11 cellular contexts compared by ENCODE assay signal in the genomic region with DNA sequence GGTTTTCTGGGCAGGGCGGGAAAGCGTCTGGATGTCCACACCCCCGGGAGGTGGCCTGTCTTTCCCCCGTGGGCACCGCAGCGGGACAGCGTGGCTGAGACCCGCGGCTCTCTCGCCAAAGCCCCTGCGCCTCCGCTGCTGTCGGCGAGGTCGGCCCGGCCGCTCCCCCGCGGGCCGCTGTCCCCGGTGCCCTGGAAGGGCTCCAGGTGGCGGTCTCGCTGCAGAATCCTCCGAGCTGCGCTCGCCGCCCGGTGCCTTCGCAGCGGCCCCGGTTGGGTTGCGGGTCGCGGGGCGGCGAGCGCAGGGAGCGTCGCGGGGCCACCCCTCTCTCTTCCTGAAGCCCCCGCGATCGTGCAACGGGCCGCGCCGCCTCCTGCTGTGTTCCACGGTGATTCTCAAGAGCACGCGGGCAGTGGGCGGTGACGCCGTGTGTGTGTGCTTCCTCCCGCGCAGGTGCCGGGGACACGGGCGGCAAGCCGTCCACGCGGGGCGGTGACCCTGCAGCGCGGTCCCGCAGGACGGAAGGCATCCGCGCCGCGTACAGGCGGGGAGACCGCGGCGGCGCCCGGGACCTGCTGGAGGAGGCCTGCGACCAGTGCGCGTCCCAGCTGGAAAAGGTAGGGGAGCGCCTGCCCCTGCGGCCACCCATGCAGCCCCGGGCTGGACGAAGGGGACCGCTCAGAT. TPM values are rescaled to one million over a fixed set of nuclear protein-coding genes. Genes with fewer than 3 reads are reported as not detected.
DNase-seq lines count a peak whose midpoint lies in the region; ATAC-seq and TF ChIP-seq lines count a peak whose summit lies in the region.
"Had no signal": no experiment of that assay in that cellular context is flagged by ENCODE, and none has a peak within 500 bp of the region (broad histone marks: within the 10 kb centered on the region; RNA-seq: fewer than 3 reads in every experiment).

No MANE protein-coding gene starts in this region.

- no peaks in the 10 kb centered on the region for H3K9me3 ChIP-seq in adipocyte (ENCODE audit: control insufficient read depth, low read length)

- peaks cover 14% of the 10 kb centered on the region for H3K9me3 Mint-ChIP-seq in osteocyte (ENCODE audit: unreplicated experiment)

- H3K4me3 ChIP-seq in adipocyte (ENCODE audit: low read length), result peak overlapping the region; percentile 65

- peaks cover 16% of the 10 kb centered on the region for H3K36me3 Mint-ChIP-seq in osteocyte (ENCODE audit: unreplicated experiment)

- no peak overlapping the region for H3K27ac Mint-ChIP-seq in osteocyte (ENCODE audit: unreplicated experiment)

- TF ChIP-seq CTCF in GM10248 (IDR thresholded peaks at IDR 0.05; ENCODE audit: control extremely low read depth, extremely low read depth, low read depth, missing control alignments) (no peak), osteocyte (IDR thresholded peaks at IDR 0.05) (no peak)

- H3K4me3 Mint-ChIP-seq in osteocyte (ENCODE audit: unreplicated experiment), result peak overlapping the region; percentile 61

- peaks cover 8% of the 10 kb centered on the region for H3K36me3 ChIP-seq in adipocyte (ENCODE audit: control insufficient read depth, insufficient read depth, low read length, severe bottlenecking)

- peaks cover 6% of the 10 kb centered on the region for H3K4me1 Mint-ChIP-seq in osteocyte (ENCODE audit: unreplicated experiment)

- H3K27me3 Mint-ChIP-seq in osteocyte (ENCODE audit: unreplicated experiment), result peaks cover 33% of the 10 kb centered on the region

- no peaks in the 10 kb centered on the region for H3K27me3 ChIP-seq in adipocyte (replicated peaks; ENCODE audit: control insufficient read depth, insufficient read depth, low read length)

- H3K9ac ChIP-seq in adipocyte (ENCODE audit: low read length), result no peak overlapping the region

- H3K4me1 ChIP-seq in adipocyte (ENCODE audit: control insufficient read depth, insufficient read depth, low read length), result no peaks in the 10 kb centered on the region

- ATAC-seq in HG03520 (IDR thresholded peaks at IDR 0.05; ENCODE audit: unreplicated experiment), result no peak
- ATAC-seq: HCT116 had no signal

- POLR2A ChIA-PET in GM10248 (lab: Yijun Ruan, JAX), result no interaction called here

- peak; percentile 43 for DNase-seq in GM10248 (ENCODE audit: extremely low spot score)
- no peak for DNase-seq in adipocyte (ENCODE audit: low read depth)
- peak; percentile 30 for DNase-seq in germinal center (ENCODE audit: low spot score)
- DNase-seq in osteocyte (ENCODE audit: extremely low spot score, unreplicated experiment), result no peak
- no peak for DNase-seq in SK-N-DZ (ENCODE audit: low spot score)
- DNase-seq in NAMALWA (ENCODE audit: low spot score), result no peak
- no peak for DNase-seq in SIG-M5 treated with dmso at 0.1 percent for 504 hours (lab: John Stamatoyannopoulos, UW; ENCODE audit: unreplicated experiment)
- DNase-seq: effector memory CD4-positive, alpha-beta T cell; NCI-H1694 treated with DMSO at 0.1 percent for 48 hours had no signal

- CTCF ChIA-PET in GM10248 (lab: Yijun Ruan, JAX), result interaction anchor here (1.1 to 7.2 kb wide), 4 partner anchors 8 to 55 kb away, joined by 4 to 43 read pairs (median 8); partner anchors contain the start of gene LRRK1

RNA-seq across cellular contexts. Expression of gene LRRK1, which starts 54.3 kb away (rescaled TPM):
- total RNA-seq in osteocyte, result 10.8 and 16.3 TPM in 2 replicates
- not detected in 2 replicates for polyA plus RNA-seq in SK-N-DZ (2014; cell fraction: cytosol; rRNA removed)
- 0.09 TPM in 1 of 2 replicates, not detected in the other for polyA plus RNA-seq in SK-N-DZ (2014; cell fraction: nucleus; rRNA removed)

Comparison
In these comparisons a context has a peak if more than half of its experiments do, and no peak if none do; other contexts are left out.
1. DNase-seq: peak in GM10248 (single experiment) and germinal center (single experiment); none in adipocyte (single experiment), osteocyte (single experiment), SK-N-DZ (single experiment), NAMALWA (single experiment) and SIG-M5 treated with dmso at 0.1 percent for 504 hours (single experiment).